ENCODE assay signal across 27 cellular contexts in genomic region chr6:81820422-81820821, GRCh38.
"Had no signal": no experiment of that assay in that cellular context is flagged by ENCODE, and none has a peak within 500 bp of the region (broad histone marks: within the 10 kb centered on the region; RNA-seq: fewer than 3 reads in every experiment).

No MANE protein-coding gene starts in this region.

- H3K4me3 ChIP-seq: esophagus muscularis mucosa, gastroesophageal sphincter, lung, pancreas, psoas muscle, suprapubic skin, transverse colon had no signal

- H3K9me3 ChIP-seq: esophagus muscularis mucosa, gastroesophageal sphincter, neutrophil, pancreas, psoas muscle, right atrium auricular region, suprapubic skin, transverse colon had no signal

- H3K36me3 Mint-ChIP-seq: activated naive CD4-positive, alpha-beta T cell treated with anti-CD3 and anti-CD28 coated beads, Interleukin-2, amount 10 ng/mL, durations not matched to agents 7 days and 5 days; stimulated activated effector memory CD8-positive, alpha-beta T cell treated with anti-CD3 and anti-CD28 coated beads, Interleukin-12 subunit alpha, Interleukin-12 subunit beta, amount 100 ng/mL, for 72 hours had no signal

- H3K9me3 Mint-ChIP-seq: activated CD4-positive, alpha-beta memory T cell treated with anti-CD3 and anti-CD28 coated beads, Interleukin-2, amount 10 ng/mL, durations not matched to agents 7 days and 5 days; activated naive CD4-positive, alpha-beta T cell treated with anti-CD3 and anti-CD28 coated beads, Interleukin-2, amount 10 ng/mL, durations not matched to agents 7 days and 5 days; nephron; stimulated activated effector memory CD8-positive, alpha-beta T cell treated with anti-CD3 and anti-CD28 coated beads, Interleukin-12 subunit alpha, Interleukin-12 subunit beta, amount 100 ng/mL, for 72 hours had no signal

- DNase-seq: activated CD4-positive, alpha-beta memory T cell treated with anti-CD3 and anti-CD28 coated beads, Interleukin-2, amount 10 ng/mL, durations not matched to agents 7 days and 5 days; activated CD4-positive, alpha-beta T cell treated with anti-CD3 and anti-CD28 coated beads, Interleukin-2, amount 10 ng/mL, durations not matched to agents 24 days and 14 days; activated CD4-positive, CD25-positive, alpha-beta regulatory T cell; activated effector memory CD4-positive, alpha-beta T cell treated with Interleukin-2 at 50 U/mL for 16 hours; activated naive CD4-positive, alpha-beta T cell treated with anti-CD3 and anti-CD28 coated beads, Interleukin-2, amount 10 ng/mL, durations not matched to agents 7 days and 5 days; activated T-cell treated with anti-CD3 and anti-CD28 coated beads, Interleukin-2, amount 50 U/mL, for 72 hours; amygdala; effector CD4-positive, alpha-beta T cell; head of caudate nucleus; islet precursor cell; left cardiac atrium; pancreas; psoas muscle; stimulated activated CD4-positive, alpha-beta T cell treated with anti-CD3 and anti-CD28 coated beads, Interleukin-2, amount 100 ng/mL, for 24 hours; stimulated activated naive CD8-positive, alpha-beta T cell treated with anti-CD3 and anti-CD28 coated beads, Interleukin-15, amount 100 ng/mL, for 72 hours; T-helper 9 cell; transverse colon had no signal

- H3K27me3 ChIP-seq: esophagus muscularis mucosa, gastroesophageal sphincter, neutrophil, pancreas, right atrium auricular region, suprapubic skin, transverse colon had no signal

- ATAC-seq: activated T-cell treated with anti-CD3 and anti-CD28 coated beads, Interleukin-2, amount 50 U/mL, for 72 hours; gastroesophageal sphincter; left cardiac atrium; psoas muscle; stimulated activated effector memory CD8-positive, alpha-beta T cell treated with anti-CD3 and anti-CD28 coated beads, Interleukin-12 subunit alpha, Interleukin-12 subunit beta, amount 100 ng/mL, for 72 hours; stimulated activated naive CD8-positive, alpha-beta T cell treated with anti-CD3 and anti-CD28 coated beads, Interleukin-15, amount 100 ng/mL, for 72 hours had no signal

- FAIRE-seq: bronchial epithelial cell, pancreas, urothelium cell line had no signal

- H3K27ac Mint-ChIP-seq: activated CD4-positive, alpha-beta T cell treated with anti-CD3 and anti-CD28 coated beads, Interleukin-2, amount 10 ng/mL, durations not matched to agents 24 days and 14 days; activated naive CD4-positive, alpha-beta T cell treated with anti-CD3 and anti-CD28 coated beads, Interleukin-2, amount 10 ng/mL, durations not matched to agents 7 days and 5 days; activated T-cell treated with anti-CD3 and anti-CD28 coated beads, Interleukin-2, amount 50 U/mL, for 72 hours; nephron; stimulated activated effector memory CD8-positive, alpha-beta T cell treated with anti-CD3 and anti-CD28 coated beads, Interleukin-12 subunit alpha, Interleukin-12 subunit beta, amount 100 ng/mL, for 72 hours; stimulated activated naive CD8-positive, alpha-beta T cell treated with anti-CD3 and anti-CD28 coated beads, Interleukin-15, amount 100 ng/mL, for 72 hours had no signal

- H3K4me1 ChIP-seq: esophagus muscularis mucosa, gastroesophageal sphincter, psoas muscle, suprapubic skin had no signal

- H3K27me3 Mint-ChIP-seq: activated CD4-positive, alpha-beta T cell treated with anti-CD3 and anti-CD28 coated beads, Interleukin-2, amount 10 ng/mL, durations not matched to agents 24 days and 14 days; activated naive CD4-positive, alpha-beta T cell treated with anti-CD3 and anti-CD28 coated beads, Interleukin-2, amount 10 ng/mL, durations not matched to agents 7 days and 5 days had no signal

- H3K4me3 Mint-ChIP-seq: activated CD4-positive, alpha-beta memory T cell treated with anti-CD3 and anti-CD28 coated beads, Interleukin-2, amount 10 ng/mL, durations not matched to agents 7 days and 5 days; activated CD4-positive, alpha-beta T cell treated with anti-CD3 and anti-CD28 coated beads, Interleukin-2, amount 10 ng/mL, durations not matched to agents 24 days and 14 days; activated naive CD4-positive, alpha-beta T cell treated with anti-CD3 and anti-CD28 coated beads, Interleukin-2, amount 10 ng/mL, durations not matched to agents 7 days and 5 days; activated T-cell treated with anti-CD3 and anti-CD28 coated beads, Interleukin-2, amount 50 U/mL, for 72 hours; nephron; stimulated activated effector memory CD8-positive, alpha-beta T cell treated with anti-CD3 and anti-CD28 coated beads, Interleukin-12 subunit alpha, Interleukin-12 subunit beta, amount 100 ng/mL, for 72 hours; stimulated activated naive CD8-positive, alpha-beta T cell treated with anti-CD3 and anti-CD28 coated beads, Interleukin-15, amount 100 ng/mL, for 72 hours had no signal

- H3K36me3 ChIP-seq: esophagus muscularis mucosa, gastroesophageal sphincter, neutrophil, pancreas, right atrium auricular region, suprapubic skin, transverse colon had no signal

- H3K27ac ChIP-seq: esophagus muscularis mucosa, gastroesophageal sphincter, neutrophil, pancreas, psoas muscle, right atrium auricular region, suprapubic skin had no signal
